In the genomic region with DNA sequence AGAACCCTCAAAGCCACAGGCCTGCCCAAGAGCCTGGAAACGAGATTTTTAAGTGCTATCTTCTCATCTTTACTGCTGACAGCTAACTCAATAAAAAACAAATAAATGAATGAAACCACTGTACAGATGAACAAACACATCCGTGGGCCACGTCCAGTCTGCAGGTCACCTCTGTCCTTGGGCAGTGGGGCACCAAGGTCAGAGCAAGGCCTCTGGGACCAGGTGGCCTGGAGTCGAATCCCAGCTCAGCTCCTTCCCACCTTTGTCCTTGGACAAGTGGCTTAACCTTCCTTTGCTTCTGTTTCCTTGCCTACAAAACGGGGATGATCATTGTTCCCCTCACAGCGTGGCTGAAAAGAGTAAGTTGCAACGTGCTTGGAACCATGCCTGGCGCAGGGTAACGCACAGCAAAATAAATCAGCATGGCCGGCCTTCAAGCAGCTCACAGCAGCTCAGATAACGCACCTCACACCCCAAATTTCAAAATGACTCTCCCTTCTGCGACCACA, we compare ENCODE assay signal across 1 cellular context.
TF ChIP-seq lines count a peak whose summit lies in the region.

No MANE protein-coding gene starts in this region.

TF ChIP-seq in HepG2, 621 proteins besides CTCF, POLR2A, EP300 and RAD21 (continued from another document and continues in another):
- TF ChIP-seq, protein P1, sequence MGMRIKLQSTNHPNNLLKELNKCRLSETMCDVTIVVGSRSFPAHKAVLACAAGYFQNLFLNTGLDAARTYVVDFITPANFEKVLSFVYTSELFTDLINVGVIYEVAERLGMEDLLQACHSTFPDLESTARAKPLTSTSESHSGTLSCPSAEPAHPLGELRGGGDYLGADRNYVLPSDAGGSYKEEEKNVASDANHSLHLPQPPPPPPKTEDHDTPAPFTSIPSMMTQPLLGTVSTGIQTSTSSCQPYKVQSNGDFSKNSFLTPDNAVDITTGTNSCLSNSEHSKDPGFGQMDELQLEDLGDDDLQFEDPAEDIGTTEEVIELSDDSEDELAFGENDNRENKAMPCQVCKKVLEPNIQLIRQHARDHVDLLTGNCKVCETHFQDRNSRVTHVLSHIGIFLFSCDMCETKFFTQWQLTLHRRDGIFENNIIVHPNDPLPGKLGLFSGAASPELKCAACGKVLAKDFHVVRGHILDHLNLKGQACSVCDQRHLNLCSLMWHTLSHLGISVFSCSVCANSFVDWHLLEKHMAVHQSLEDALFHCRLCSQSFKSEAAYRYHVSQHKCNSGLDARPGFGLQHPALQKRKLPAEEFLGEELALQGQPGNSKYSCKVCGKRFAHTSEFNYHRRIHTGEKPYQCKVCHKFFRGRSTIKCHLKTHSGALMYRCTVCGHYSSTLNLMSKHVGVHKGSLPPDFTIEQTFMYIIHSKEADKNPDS (CRISPR knock-in tag; IDR thresholded peaks at IDR 0.05) = no peak
- 0 out of 2 replicates have a peak, but pooled peaks have one; percentile 44 for TF ChIP-seq HIC2 (CRISPR knock-in tag; IDR thresholded peaks at IDR 0.05; ENCODE audit: low read depth)
- peak; percentile 0 for TF ChIP-seq RBM22 (optimal IDR thresholded peaks at IDR 0.05; ENCODE audit: low read length)
- no peak for TF ChIP-seq MXD1 (CRISPR knock-in tag; IDR thresholded peaks at IDR 0.05)
- TF ChIP-seq ZNF296 (CRISPR knock-in tag; conservative IDR thresholded peaks at IDR 0.05) = peak; percentile 64; the same call in 1 of the 2 replicates
- TF ChIP-seq GATAD2A (CRISPR knock-in tag; IDR thresholded peaks at IDR 0.05) = peak; percentile 64; the same call in 1 of the 2 replicates
- TF ChIP-seq XRCC5 (optimal IDR thresholded peaks at IDR 0.05; ENCODE audit: low read length) = no peak
- no peak for TF ChIP-seq RBAK (CRISPR knock-in tag; IDR thresholded peaks at IDR 0.05)
- TF ChIP-seq ZNF547 (CRISPR knock-in tag; IDR thresholded peaks at IDR 0.05) = no peak
- no peak for TF ChIP-seq ZNF75D (CRISPR knock-in tag; IDR thresholded peaks at IDR 0.05; ENCODE audit: borderline replicate concordance)
- TF ChIP-seq SAFB2 (CRISPR knock-in tag; IDR thresholded peaks at IDR 0.05; ENCODE audit: borderline replicate concordance, low read depth) = peak; percentile 55; the same call in 1 of the 2 replicates
- 0 out of 2 replicates have a peak, but pooled peaks have one; percentile 66 for TF ChIP-seq ZNF572 (CRISPR knock-in tag; IDR thresholded peaks at IDR 0.05)
- TF ChIP-seq ZNF788 (CRISPR knock-in tag; IDR thresholded peaks at IDR 0.05; ENCODE audit: borderline replicate concordance) = peak; percentile 45; the same call in 1 of the 2 replicates
- no peak for TF ChIP-seq ZNF543 (CRISPR knock-in tag; IDR thresholded peaks at IDR 0.05)
- TF ChIP-seq RFXANK (CRISPR knock-in tag; IDR thresholded peaks at IDR 0.05) = no peak
- no peak for TF ChIP-seq HMG20A (CRISPR knock-in tag; IDR thresholded peaks at IDR 0.05; ENCODE audit: borderline replicate concordance)
- peak; percentile 46; the same call in 1 of the 2 replicates for TF ChIP-seq SSRP1 (CRISPR knock-in tag; IDR thresholded peaks at IDR 0.05)
- TF ChIP-seq RARA (CRISPR knock-in tag; IDR thresholded peaks at IDR 0.05) = peak; percentile 63
- TF ChIP-seq YEATS2 (CRISPR knock-in tag; IDR thresholded peaks at IDR 0.05; ENCODE audit: borderline replicate concordance) = 0 out of 2 replicates have a peak, but pooled peaks have one; percentile 14
- TF ChIP-seq PATZ1 (CRISPR knock-in tag; IDR thresholded peaks at IDR 0.05) = no peak
- TF ChIP-seq ZFX (CRISPR knock-in tag; IDR thresholded peaks at IDR 0.05; ENCODE audit: low read depth) = peak; percentile 61; the same call in 1 of the 2 replicates
- TF ChIP-seq KLF11 (CRISPR knock-in tag; IDR thresholded peaks at IDR 0.05) = no peak
- TF ChIP-seq NFKBIZ (CRISPR knock-in tag; IDR thresholded peaks at IDR 0.05) = 0 out of 2 replicates have a peak, but pooled peaks have one; percentile 34
- TF ChIP-seq SALL1 (CRISPR knock-in tag; IDR thresholded peaks at IDR 0.05) = peak; percentile 70
- TF ChIP-seq MED1 (CRISPR knock-in tag; IDR thresholded peaks at IDR 0.05) = 0 out of 2 replicates have a peak, but pooled peaks have one; percentile 36
- no peak for TF ChIP-seq ZBED4 (CRISPR knock-in tag; IDR thresholded peaks at IDR 0.05; ENCODE audit: borderline replicate concordance)
- peak; percentile 70 for TF ChIP-seq HDAC2 (CRISPR knock-in tag; IDR thresholded peaks at IDR 0.05)
- no peak for TF ChIP-seq NR2C2 (CRISPR knock-in tag; IDR thresholded peaks at IDR 0.05; ENCODE audit: borderline replicate concordance)
- peak; percentile 40; the same call in 1 of the 2 replicates for TF ChIP-seq SKIL (CRISPR knock-in tag; IDR thresholded peaks at IDR 0.05; ENCODE audit: borderline replicate concordance)
- no peak for TF ChIP-seq AHDC1 (CRISPR knock-in tag; IDR thresholded peaks at IDR 0.05; ENCODE audit: borderline replicate concordance)
- TF ChIP-seq CBX2 (IDR thresholded peaks at IDR 0.05; ENCODE audit: low read depth, low read length) = no peak
- TF ChIP-seq CBX2 (CRISPR knock-in tag; IDR thresholded peaks at IDR 0.05; ENCODE audit: low read depth) = no peak
- no peak for TF ChIP-seq GPN1 (CRISPR knock-in tag; IDR thresholded peaks at IDR 0.05; ENCODE audit: borderline replicate concordance)
